26 cellular contexts compared by ENCODE assay signal in genomic region chr6:148791372-148791771, GRCh38. TPM values are rescaled to one million over a fixed set of nuclear protein-coding genes. Genes with fewer than 3 reads are reported as not detected.
DNase-seq lines count a peak whose midpoint lies in the region; ATAC-seq, FAIRE-seq and TF ChIP-seq lines count a peak whose summit lies in the region.
"Had no signal": no experiment of that assay in that cellular context is flagged by ENCODE, and none has a peak within 500 bp of the region (broad histone marks: within the 10 kb centered on the region; RNA-seq: fewer than 3 reads in every experiment).

No MANE protein-coding gene starts in this region.

- DNase-seq in GM12891 (ENCODE audit: insufficient read length, low spot score) (no peak), OCI-LY7 (ENCODE audit: low spot score) (no peak), mesendoderm (peak; percentile 26), GM12892 (ENCODE audit: insufficient read length) (no peak), CD1c-positive myeloid dendritic cell (ENCODE audit: extremely low spot score) (no peak)
- no peak for DNase-seq in stimulated activated CD8-positive, alpha-beta memory T cell treated with anti-CD3 and anti-CD28 coated beads, Interleukin-4, amount 100 ng/mL, for 48 hours
- DNase-seq: CD4-positive, CD25-positive, alpha-beta regulatory T cell; DMS153; DND-41; GM23248; H7; IMR-90; KG1; MG63; NCI-H1105 treated with DMSO at 0.1 percent for 48 hours; NCI-H1694; NCI-H2029 treated with DMSO at 0.1 percent for 48 hours; NCI-H2171; NCI-H226; NCI-H510A; NCI-H82; SHP77; T-cell had no signal

- H3K4me2 ChIP-seq in OCI-LY7 (ENCODE audit: low read length) (0 out of 2 replicates have a peak overlapping the region, but pooled peaks have one; percentile 17), mesendoderm (ENCODE audit: low read length) (no peak overlapping the region)

- no peak overlapping the region for H2AK5ac ChIP-seq in mesendoderm (ENCODE audit: low read length)

- no peak for TF ChIP-seq CTCF in OCI-LY7 (conservative IDR thresholded peaks at IDR 0.05; ENCODE audit: low read length)

- no peak overlapping the region for H3K9ac ChIP-seq in mesendoderm (ENCODE audit: low read length)
- H3K9ac ChIP-seq: GM23248 had no signal

- no peak overlapping the region for H4K8ac ChIP-seq in mesendoderm (ENCODE audit: low read depth, low read length)

- H3K4me3 ChIP-seq in OCI-LY7 (ENCODE audit: low read depth, low read length, poor library complexity, severe bottlenecking) (no peak overlapping the region), mesendoderm (ENCODE audit: low read length) (no peak overlapping the region)
- H3K4me3 ChIP-seq: GM23248, MG63 had no signal

- CTCF ChIA-PET in OCI-LY7 (lab: Charles Lee; ENCODE audit: unreplicated experiment) = no interaction called here

- H3K9me2 ChIP-seq in OCI-LY7 (ENCODE audit: insufficient read depth, low read length) = no peaks in the 10 kb centered on the region

- no peak overlapping the region for H2BK15ac ChIP-seq in mesendoderm (replicated peaks; ENCODE audit: low read depth)

- H3K4ac ChIP-seq in mesendoderm (ENCODE audit: low read depth, low read length) = no peak overlapping the region

- H3K27ac ChIP-seq in OCI-LY7 (ENCODE audit: low read depth, low read length, poor library complexity, severe bottlenecking) (no peak overlapping the region), mesendoderm (ENCODE audit: low read depth, low read length) (no peak overlapping the region)
- H3K27ac ChIP-seq: GM23248, RWPE1 had no signal

- peak; percentile 5 for FAIRE-seq in GM12891 (lab: Jason Lieb, UNC)
- FAIRE-seq in GM12892 (lab: Jason Lieb, UNC) = no peak

- H3K27me3 ChIP-seq in mesendoderm (ENCODE audit: insufficient read depth, low read length, poor library complexity) = no peaks in the 10 kb centered on the region
- H3K27me3 ChIP-seq: MG63 had no signal

- H2AFZ ChIP-seq in OCI-LY7 (ENCODE audit: low read length) = no peak overlapping the region
- H2AFZ ChIP-seq: GM23248 had no signal

- TF ChIP-seq POLR2A in GM12891 (IDR thresholded peaks at IDR 0.05; ENCODE audit: low read depth, low read length) = no peak
- TF ChIP-seq POLR2A in GM12892 (IDR thresholded peaks at IDR 0.05; ENCODE audit: low read depth, low read length) = no peak

- no peak overlapping the region for H4K5ac ChIP-seq in mesendoderm (ENCODE audit: low read length)

- H3K79me1 ChIP-seq in mesendoderm (ENCODE audit: low read length) = peaks cover 5% of the 10 kb centered on the region

- no peak overlapping the region for H3K23ac ChIP-seq in mesendoderm (ENCODE audit: low read length)

- intact Hi-C loops in OCI-LY7 (cut with micrococcal nuclease; ENCODE audit: unreplicated experiment) = no loop called here

- no TSS peak for BruUV-seq in OCI-LY7 (replicated peaks; lab: Mats Ljungman, UMichigan)

- POLR2A ChIA-PET in OCI-LY7 (lab: Charles Lee) = no interaction called here

- H3K9me3 ChIP-seq in OCI-LY7 (ENCODE audit: low read length) = peaks cover 13% of the 10 kb centered on the region; the same call in 1 of the 2 replicates

- peaks cover 6% of the 10 kb centered on the region for H3K4me1 ChIP-seq in OCI-LY7 (ENCODE audit: insufficient read depth, low read length, poor library complexity, severe bottlenecking)
- no peaks in the 10 kb centered on the region for H3K4me1 ChIP-seq in mesendoderm (ENCODE audit: control insufficient read depth, low read depth, low read length)

- no peaks in the 10 kb centered on the region for H3K79me2 ChIP-seq in OCI-LY7 (ENCODE audit: insufficient read depth, low read depth, low read length)
- peaks cover 30% of the 10 kb centered on the region for H3K79me2 ChIP-seq in mesendoderm (ENCODE audit: control insufficient read depth, insufficient read depth, low read length)

- ATAC-seq in HG03135 (IDR thresholded peaks at IDR 0.05; ENCODE audit: unreplicated experiment) = no peak
- ATAC-seq: Panc1, T-cell had no signal

- H3K18ac ChIP-seq in mesendoderm (ENCODE audit: low read length) = no peak overlapping the region

- no peak overlapping the region for H3K56ac ChIP-seq in mesendoderm (ENCODE audit: low read length)

- WGBS in mesendoderm (ENCODE audit: extremely low coverage, insufficient coverage, low lambda C conversion rate) = no CpG with 5 or more reads among the region's 3 CpGs

- no peak overlapping the region for H2BK120ac ChIP-seq in mesendoderm (ENCODE audit: low read depth, low read length)

- H3K36me3 ChIP-seq in OCI-LY7 (ENCODE audit: insufficient read depth, low read length) (no peaks in the 10 kb centered on the region; the same call in 1 of the 2 replicates), mesendoderm (ENCODE audit: control insufficient read depth, insufficient read depth, low read length) (no peaks in the 10 kb centered on the region)
- H3K36me3 ChIP-seq: MG63 had no signal

- no peak overlapping the region for H2BK5ac ChIP-seq in mesendoderm (ENCODE audit: low read length)

- H4K20me1 ChIP-seq in OCI-LY7 (ENCODE audit: insufficient read depth, low read length) = no peaks in the 10 kb centered on the region

TF ChIP-seq in GM12891, 5 proteins besides CTCF, POLR2A, EP300 and RAD21:
- TF ChIP-seq POLR2AphosphoS5 (IDR thresholded peaks at IDR 0.05; ENCODE audit: low read depth, low read length) (no peak), PAX5 (IDR thresholded peaks at IDR 0.05; ENCODE audit: insufficient read depth, low read length, severe bottlenecking) (no peak), POU2F2 (IDR thresholded peaks at IDR 0.05; ENCODE audit: low read depth, low read length) (no peak), TAF1 (IDR thresholded peaks at IDR 0.05; ENCODE audit: low read depth, low read length) (no peak), SPI1 (IDR thresholded peaks at IDR 0.05; ENCODE audit: low read depth, low read length) (no peak)
TF ChIP-seq in GM12891: peak in this region for 0.

RNA-seq across cellular contexts. Expression of gene UST, which starts 44.5 kb away (rescaled TPM):
- 9.5 TPM for polyA plus RNA-seq in GM12891 (2012; ENCODE audit: low read depth, missing spikeins)
- total RNA-seq in OCI-LY7 (2014; rRNA removed; shearing (Covaris generic)) = 0.59 and 1.4 TPM in 2 replicates
- 3.4 and 4.1 TPM in 2 replicates for total RNA-seq in OCI-LY7 (2022)
- 14.8 TPM for polyA plus RNA-seq in mesendoderm (2013, experiment 1 of 2)
- 14.6 TPM for polyA plus RNA-seq in mesendoderm (2013, experiment 2 of 2)
- 4.7 TPM for polyA plus RNA-seq in GM12892 (2012; ENCODE audit: missing spikeins)
